In the genomic region with DNA sequence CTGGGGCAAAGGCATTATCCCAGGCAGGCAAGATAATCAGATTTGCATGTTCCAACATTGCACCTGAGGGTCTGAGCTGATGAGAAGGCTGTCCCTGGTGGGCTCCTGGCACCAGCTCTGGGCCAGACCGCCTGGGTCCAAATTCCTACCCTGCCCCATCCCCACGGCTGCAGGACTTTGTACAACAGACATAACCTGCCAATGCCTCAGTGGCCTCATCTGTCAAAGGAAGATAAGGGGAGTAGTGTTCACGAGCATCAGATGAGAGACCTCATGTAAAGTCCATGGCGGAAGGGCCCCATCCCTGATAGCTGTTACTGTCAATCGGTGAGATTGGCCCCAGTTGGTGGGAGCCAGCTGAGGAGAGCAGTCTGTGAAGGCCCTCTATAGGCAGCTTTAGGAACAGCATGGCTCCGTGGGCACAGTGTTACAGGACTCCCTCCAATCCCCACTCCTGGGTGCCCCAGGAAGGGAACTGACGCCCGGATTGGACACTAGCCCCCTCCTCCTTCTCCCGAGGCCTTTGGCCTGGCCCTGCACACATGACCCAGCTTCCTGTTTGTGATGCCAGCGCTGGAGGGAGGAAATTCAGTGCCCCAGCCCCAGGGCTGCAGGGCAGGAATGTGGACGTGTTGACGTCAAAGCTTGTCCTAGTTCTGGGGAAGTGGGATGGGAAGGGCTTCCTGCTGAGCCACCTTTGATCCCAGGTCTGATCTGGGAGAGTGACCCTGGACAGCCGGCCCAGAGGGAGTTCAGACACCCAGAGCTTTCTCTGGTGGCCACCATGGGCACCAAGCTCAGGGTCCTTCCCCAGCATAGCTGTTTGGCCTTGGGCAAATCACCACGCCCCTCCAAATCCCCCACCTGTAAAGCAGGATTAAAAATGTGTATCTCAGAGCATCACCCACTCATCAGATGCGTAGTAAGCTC, we compare ENCODE assay signal across 1 cellular context.
TF ChIP-seq lines count a peak whose summit lies in the region.

No MANE protein-coding gene starts in this region.

TF ChIP-seq in HepG2, 621 proteins besides CTCF, POLR2A, EP300 and RAD21 (continued from another document and continues in another):
- TF ChIP-seq, protein P1, sequence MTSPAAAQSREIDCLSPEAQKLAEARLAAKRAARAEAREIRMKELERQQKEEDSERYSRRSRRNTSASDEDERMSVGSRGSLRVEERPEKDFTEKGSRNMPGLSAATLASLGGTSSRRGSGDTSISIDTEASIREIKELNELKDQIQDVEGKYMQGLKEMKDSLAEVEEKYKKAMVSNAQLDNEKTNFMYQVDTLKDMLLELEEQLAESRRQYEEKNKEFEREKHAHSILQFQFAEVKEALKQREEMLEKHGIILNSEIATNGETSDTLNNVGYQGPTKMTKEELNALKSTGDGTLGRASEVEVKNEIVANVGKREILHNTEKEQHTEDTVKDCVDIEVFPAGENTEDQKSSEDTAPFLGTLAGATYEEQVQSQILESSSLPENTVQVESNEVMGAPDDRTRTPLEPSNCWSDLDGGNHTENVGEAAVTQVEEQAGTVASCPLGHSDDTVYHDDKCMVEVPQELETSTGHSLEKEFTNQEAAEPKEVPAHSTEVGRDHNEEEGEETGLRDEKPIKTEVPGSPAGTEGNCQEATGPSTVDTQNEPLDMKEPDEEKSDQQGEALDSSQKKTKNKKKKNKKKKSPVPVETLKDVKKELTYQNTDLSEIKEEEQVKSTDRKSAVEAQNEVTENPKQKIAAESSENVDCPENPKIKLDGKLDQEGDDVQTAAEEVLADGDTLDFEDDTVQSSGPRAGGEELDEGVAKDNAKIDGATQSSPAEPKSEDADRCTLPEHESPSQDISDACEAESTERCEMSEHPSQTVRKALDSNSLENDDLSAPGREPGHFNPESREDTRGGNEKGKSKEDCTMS (CRISPR knock-in tag; conservative IDR thresholded peaks at IDR 0.05): no peak
- TF ChIP-seq, protein P2, sequence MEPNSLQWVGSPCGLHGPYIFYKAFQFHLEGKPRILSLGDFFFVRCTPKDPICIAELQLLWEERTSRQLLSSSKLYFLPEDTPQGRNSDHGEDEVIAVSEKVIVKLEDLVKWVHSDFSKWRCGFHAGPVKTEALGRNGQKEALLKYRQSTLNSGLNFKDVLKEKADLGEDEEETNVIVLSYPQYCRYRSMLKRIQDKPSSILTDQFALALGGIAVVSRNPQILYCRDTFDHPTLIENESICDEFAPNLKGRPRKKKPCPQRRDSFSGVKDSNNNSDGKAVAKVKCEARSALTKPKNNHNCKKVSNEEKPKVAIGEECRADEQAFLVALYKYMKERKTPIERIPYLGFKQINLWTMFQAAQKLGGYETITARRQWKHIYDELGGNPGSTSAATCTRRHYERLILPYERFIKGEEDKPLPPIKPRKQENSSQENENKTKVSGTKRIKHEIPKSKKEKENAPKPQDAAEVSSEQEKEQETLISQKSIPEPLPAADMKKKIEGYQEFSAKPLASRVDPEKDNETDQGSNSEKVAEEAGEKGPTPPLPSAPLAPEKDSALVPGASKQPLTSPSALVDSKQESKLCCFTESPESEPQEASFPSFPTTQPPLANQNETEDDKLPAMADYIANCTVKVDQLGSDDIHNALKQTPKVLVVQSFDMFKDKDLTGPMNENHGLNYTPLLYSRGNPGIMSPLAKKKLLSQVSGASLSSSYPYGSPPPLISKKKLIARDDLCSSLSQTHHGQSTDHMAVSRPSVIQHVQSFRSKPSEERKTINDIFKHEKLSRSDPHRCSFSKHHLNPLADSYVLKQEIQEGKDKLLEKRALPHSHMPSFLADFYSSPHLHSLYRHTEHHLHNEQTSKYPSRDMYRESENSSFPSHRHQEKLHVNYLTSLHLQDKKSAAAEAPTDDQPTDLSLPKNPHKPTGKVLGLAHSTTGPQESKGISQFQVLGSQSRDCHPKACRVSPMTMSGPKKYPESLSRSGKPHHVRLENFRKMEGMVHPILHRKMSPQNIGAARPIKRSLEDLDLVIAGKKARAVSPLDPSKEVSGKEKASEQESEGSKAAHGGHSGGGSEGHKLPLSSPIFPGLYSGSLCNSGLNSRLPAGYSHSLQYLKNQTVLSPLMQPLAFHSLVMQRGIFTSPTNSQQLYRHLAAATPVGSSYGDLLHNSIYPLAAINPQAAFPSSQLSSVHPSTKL (CRISPR knock-in tag; IDR thresholded peaks at IDR 0.05): peak; percentile 88
- TF ChIP-seq ZNF329 (CRISPR knock-in tag; IDR thresholded peaks at IDR 0.05; ENCODE audit: low read depth): no peak
- no peak for TF ChIP-seq SETDB1 (CRISPR knock-in tag; IDR thresholded peaks at IDR 0.05; ENCODE audit: borderline replicate concordance)
- TF ChIP-seq SIX4 (CRISPR knock-in tag; IDR thresholded peaks at IDR 0.05): no peak
- TF ChIP-seq KDM5A (IDR thresholded peaks at IDR 0.05; ENCODE audit: borderline replicate concordance, low read length): no peak
- TF ChIP-seq, protein P3, sequence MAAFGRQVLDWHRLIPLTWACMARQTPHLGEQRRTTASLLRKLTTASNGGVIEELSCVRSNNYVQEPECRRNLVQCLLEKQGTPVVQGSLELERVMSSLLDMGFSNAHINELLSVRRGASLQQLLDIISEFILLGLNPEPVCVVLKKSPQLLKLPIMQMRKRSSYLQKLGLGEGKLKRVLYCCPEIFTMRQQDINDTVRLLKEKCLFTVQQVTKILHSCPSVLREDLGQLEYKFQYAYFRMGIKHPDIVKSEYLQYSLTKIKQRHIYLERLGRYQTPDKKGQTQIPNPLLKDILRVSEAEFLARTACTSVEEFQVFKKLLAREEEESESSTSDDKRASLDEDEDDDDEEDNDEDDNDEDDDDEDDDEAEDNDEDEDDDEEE (CRISPR knock-in tag; IDR thresholded peaks at IDR 0.05): no peak
- TF ChIP-seq ELF1 (CRISPR knock-in tag; IDR thresholded peaks at IDR 0.05): peak; percentile 90
- TF ChIP-seq HNF4A (CRISPR knock-in tag; IDR thresholded peaks at IDR 0.05): peak; percentile 79
- TF ChIP-seq ZNF772 (CRISPR knock-in tag; IDR thresholded peaks at IDR 0.05): peak; percentile 64
- no peak; the same call in 1 of the 2 replicates for TF ChIP-seq FOXJ3 (CRISPR knock-in tag; IDR thresholded peaks at IDR 0.05; ENCODE audit: borderline replicate concordance)
- TF ChIP-seq ZNF790 (CRISPR knock-in tag; IDR thresholded peaks at IDR 0.05; ENCODE audit: borderline replicate concordance): no peak
- TF ChIP-seq, protein P4, sequence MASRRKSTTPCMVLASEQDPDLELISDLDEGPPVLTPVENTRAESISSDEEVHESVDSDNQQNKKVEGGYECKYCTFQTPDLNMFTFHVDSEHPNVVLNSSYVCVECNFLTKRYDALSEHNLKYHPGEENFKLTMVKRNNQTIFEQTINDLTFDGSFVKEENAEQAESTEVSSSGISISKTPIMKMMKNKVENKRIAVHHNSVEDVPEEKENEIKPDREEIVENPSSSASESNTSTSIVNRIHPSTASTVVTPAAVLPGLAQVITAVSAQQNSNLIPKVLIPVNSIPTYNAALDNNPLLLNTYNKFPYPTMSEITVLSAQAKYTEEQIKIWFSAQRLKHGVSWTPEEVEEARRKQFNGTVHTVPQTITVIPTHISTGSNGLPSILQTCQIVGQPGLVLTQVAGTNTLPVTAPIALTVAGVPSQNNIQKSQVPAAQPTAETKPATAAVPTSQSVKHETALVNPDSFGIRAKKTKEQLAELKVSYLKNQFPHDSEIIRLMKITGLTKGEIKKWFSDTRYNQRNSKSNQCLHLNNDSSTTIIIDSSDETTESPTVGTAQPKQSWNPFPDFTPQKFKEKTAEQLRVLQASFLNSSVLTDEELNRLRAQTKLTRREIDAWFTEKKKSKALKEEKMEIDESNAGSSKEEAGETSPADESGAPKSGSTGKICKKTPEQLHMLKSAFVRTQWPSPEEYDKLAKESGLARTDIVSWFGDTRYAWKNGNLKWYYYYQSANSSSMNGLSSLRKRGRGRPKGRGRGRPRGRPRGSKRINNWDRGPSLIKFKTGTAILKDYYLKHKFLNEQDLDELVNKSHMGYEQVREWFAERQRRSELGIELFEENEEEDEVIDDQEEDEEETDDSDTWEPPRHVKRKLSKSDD (CRISPR knock-in tag; IDR thresholded peaks at IDR 0.05; ENCODE audit: low read depth): 0 out of 2 replicates have a peak, but pooled peaks have one; percentile 21
- peak; percentile 30; the same call in 1 of the 2 replicates for TF ChIP-seq RFXAP (CRISPR knock-in tag; IDR thresholded peaks at IDR 0.05; ENCODE audit: borderline replicate concordance)
- TF ChIP-seq PCBP2 (optimal IDR thresholded peaks at IDR 0.05; ENCODE audit: low read depth, low read length, poor library complexity, severe bottlenecking): no peak
- TF ChIP-seq NFYB (CRISPR knock-in tag; IDR thresholded peaks at IDR 0.05): no peak
- TF ChIP-seq ZNF607 (CRISPR knock-in tag; IDR thresholded peaks at IDR 0.05; ENCODE audit: borderline replicate concordance): peak; percentile 72
- peak; percentile 32; the same call in 1 of the 2 replicates for TF ChIP-seq RAD51 (IDR thresholded peaks at IDR 0.05; ENCODE audit: borderline replicate concordance)
- TF ChIP-seq, protein P5, sequence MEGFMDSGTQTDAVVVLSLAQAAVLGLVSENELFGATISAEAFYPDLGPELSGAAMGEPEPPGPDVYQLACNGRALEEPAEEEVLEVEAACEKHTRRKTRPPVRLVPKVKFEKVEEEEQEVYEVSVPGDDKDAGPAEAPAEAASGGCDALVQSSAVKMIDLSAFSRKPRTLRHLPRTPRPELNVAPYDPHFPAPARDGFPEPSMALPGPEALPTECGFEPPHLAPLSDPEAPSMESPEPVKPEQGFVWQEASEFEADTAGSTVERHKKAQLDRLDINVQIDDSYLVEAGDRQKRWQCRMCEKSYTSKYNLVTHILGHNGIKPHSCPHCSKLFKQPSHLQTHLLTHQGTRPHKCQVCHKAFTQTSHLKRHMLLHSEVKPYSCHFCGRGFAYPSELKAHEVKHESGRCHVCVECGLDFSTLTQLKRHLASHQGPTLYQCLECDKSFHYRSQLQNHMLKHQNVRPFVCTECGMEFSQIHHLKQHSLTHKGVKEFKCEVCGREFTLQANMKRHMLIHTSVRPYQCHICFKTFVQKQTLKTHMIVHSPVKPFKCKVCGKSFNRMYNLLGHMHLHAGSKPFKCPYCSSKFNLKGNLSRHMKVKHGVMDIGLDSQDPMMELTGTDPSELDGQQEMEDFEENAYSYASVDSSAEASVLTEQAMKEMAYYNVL (CRISPR knock-in tag; IDR thresholded peaks at IDR 0.05; ENCODE audit: borderline replicate concordance): no peak
- TF ChIP-seq HOXA3 (CRISPR knock-in tag; IDR thresholded peaks at IDR 0.05): peak; percentile 88
- no peak for TF ChIP-seq ZNF674 (CRISPR knock-in tag; IDR thresholded peaks at IDR 0.05; ENCODE audit: low read depth)
- TF ChIP-seq, protein P6, sequence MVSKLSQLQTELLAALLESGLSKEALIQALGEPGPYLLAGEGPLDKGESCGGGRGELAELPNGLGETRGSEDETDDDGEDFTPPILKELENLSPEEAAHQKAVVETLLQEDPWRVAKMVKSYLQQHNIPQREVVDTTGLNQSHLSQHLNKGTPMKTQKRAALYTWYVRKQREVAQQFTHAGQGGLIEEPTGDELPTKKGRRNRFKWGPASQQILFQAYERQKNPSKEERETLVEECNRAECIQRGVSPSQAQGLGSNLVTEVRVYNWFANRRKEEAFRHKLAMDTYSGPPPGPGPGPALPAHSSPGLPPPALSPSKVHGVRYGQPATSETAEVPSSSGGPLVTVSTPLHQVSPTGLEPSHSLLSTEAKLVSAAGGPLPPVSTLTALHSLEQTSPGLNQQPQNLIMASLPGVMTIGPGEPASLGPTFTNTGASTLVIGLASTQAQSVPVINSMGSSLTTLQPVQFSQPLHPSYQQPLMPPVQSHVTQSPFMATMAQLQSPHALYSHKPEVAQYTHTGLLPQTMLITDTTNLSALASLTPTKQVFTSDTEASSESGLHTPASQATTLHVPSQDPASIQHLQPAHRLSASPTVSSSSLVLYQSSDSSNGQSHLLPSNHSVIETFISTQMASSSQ (IDR thresholded peaks at IDR 0.05; ENCODE audit: low read depth): peak; percentile 28; the same call in 1 of the 2 replicates
- TF ChIP-seq, protein P6 (CRISPR knock-in tag; IDR thresholded peaks at IDR 0.05; ENCODE audit: borderline replicate concordance): no peak
- TF ChIP-seq, protein P7, sequence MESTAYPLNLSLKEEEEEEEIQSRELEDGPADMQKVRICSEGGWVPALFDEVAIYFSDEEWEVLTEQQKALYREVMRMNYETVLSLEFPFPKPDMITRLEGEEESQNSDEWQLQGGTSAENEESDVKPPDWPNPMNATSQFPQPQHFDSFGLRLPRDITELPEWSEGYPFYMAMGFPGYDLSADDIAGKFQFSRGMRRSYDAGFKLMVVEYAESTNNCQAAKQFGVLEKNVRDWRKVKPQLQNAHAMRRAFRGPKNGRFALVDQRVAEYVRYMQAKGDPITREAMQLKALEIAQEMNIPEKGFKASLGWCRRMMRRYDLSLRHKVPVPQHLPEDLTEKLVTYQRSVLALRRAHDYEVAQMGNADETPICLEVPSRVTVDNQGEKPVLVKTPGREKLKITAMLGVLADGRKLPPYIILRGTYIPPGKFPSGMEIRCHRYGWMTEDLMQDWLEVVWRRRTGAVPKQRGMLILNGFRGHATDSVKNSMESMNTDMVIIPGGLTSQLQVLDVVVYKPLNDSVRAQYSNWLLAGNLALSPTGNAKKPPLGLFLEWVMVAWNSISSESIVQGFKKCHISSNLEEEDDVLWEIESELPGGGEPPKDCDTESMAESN (CRISPR knock-in tag; conservative IDR thresholded peaks at IDR 0.05): 0 out of 2 replicates have a peak, but pooled peaks have one; percentile 51
- no peak for TF ChIP-seq SIX1 (CRISPR knock-in tag; IDR thresholded peaks at IDR 0.05; ENCODE audit: borderline replicate concordance)
- peak; percentile 93; the same call in 1 of the 2 replicates for TF ChIP-seq FOXO1 (CRISPR knock-in tag; IDR thresholded peaks at IDR 0.05)
- TF ChIP-seq, protein P8, sequence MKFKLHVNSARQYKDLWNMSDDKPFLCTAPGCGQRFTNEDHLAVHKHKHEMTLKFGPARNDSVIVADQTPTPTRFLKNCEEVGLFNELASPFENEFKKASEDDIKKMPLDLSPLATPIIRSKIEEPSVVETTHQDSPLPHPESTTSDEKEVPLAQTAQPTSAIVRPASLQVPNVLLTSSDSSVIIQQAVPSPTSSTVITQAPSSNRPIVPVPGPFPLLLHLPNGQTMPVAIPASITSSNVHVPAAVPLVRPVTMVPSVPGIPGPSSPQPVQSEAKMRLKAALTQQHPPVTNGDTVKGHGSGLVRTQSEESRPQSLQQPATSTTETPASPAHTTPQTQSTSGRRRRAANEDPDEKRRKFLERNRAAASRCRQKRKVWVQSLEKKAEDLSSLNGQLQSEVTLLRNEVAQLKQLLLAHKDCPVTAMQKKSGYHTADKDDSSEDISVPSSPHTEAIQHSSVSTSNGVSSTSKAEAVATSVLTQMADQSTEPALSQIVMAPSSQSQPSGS (CRISPR knock-in tag; IDR thresholded peaks at IDR 0.05): peak; percentile 79
- no peak for TF ChIP-seq FOXA1 (IDR thresholded peaks at IDR 0.05)
- peak; percentile 36; the same call in 1 of the 2 replicates for TF ChIP-seq FOXA1 (CRISPR knock-in tag; IDR thresholded peaks at IDR 0.05)
- TF ChIP-seq ZNF749 (CRISPR knock-in tag; IDR thresholded peaks at IDR 0.05; ENCODE audit: borderline replicate concordance): no peak
- no peak for TF ChIP-seq SMAD9 (CRISPR knock-in tag; IDR thresholded peaks at IDR 0.05)
- TF ChIP-seq ZNF382 (CRISPR knock-in tag; IDR thresholded peaks at IDR 0.05; ENCODE audit: borderline replicate concordance): no peak
- peak; percentile 72; the same call in 1 of the 3 replicates for TF ChIP-seq MXI1 (IDR thresholded peaks at IDR 0.05; ENCODE audit: borderline replicate concordance, low read depth, low read length)
